In the genomic region with DNA sequence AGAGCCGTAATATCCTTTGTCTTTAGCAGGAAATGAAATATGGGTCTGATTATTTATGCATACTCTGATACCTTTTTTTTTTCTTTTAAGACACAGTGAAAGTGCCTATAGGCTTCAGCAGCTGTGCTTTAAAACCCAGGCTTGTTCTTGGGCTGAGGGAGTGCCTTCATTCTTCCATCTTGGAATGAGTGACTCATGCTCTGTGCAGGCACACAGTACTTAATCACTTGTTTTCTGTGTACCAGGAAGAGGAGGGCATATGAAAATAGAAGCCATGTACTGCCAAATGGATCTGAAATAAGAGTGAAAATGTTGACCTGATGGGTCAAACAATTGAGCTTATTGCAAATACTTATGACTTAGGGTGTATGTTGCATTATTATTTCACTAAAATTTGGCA, we compare ENCODE assay signal across 8 cellular contexts. TPM values are rescaled to one million over a fixed set of nuclear protein-coding genes. Genes with fewer than 3 reads are reported as not detected.
DNase-seq lines count a peak whose midpoint lies in the region; ATAC-seq, FAIRE-seq and TF ChIP-seq lines count a peak whose summit lies in the region.

No MANE protein-coding gene starts in this region.

- peaks cover 35% of the 10 kb centered on the region for H3K4me1 Mint-ChIP-seq in activated CD8-positive, alpha-beta T cell treated with anti-CD3 and anti-CD28 coated beads for 36 hours (ENCODE audit: low read depth)
- H3K4me1 Mint-ChIP-seq in endothelial cell (ENCODE audit: unreplicated experiment) = peaks cover 23% of the 10 kb centered on the region

- peak; percentile 92 for FAIRE-seq in islet of Langerhans (lab: Jason Lieb, UNC)
- no peak for FAIRE-seq in GM19239 (lab: Jason Lieb, UNC)

- H3K4me3 Mint-ChIP-seq in activated CD8-positive, alpha-beta T cell treated with anti-CD3 and anti-CD28 coated beads for 36 hours = no peak overlapping the region
- H3K4me3 Mint-ChIP-seq in endothelial cell (ENCODE audit: unreplicated experiment) = no peak overlapping the region

- peaks cover 3% of the 10 kb centered on the region for H3K36me3 Mint-ChIP-seq in activated CD8-positive, alpha-beta T cell treated with anti-CD3 and anti-CD28 coated beads for 36 hours (ENCODE audit: low read depth)
- H3K36me3 Mint-ChIP-seq in endothelial cell (ENCODE audit: low read depth, unreplicated experiment) = no peaks in the 10 kb centered on the region

- H3K27me3 Mint-ChIP-seq in activated CD8-positive, alpha-beta T cell treated with anti-CD3 and anti-CD28 coated beads for 36 hours = no peaks in the 10 kb centered on the region
- no peaks in the 10 kb centered on the region for H3K27me3 Mint-ChIP-seq in endothelial cell (ENCODE audit: unreplicated experiment)

- ATAC-seq in activated CD8-positive, alpha-beta T cell treated with anti-CD3 and anti-CD28 coated beads for 36 hours = peak; percentile 81

- no peaks in the 10 kb centered on the region for H3K9me3 Mint-ChIP-seq in activated CD8-positive, alpha-beta T cell treated with anti-CD3 and anti-CD28 coated beads for 36 hours
- H3K9me3 Mint-ChIP-seq in endothelial cell (ENCODE audit: unreplicated experiment) = no peaks in the 10 kb centered on the region

- POLR2A ChIA-PET in activated CD8-positive, alpha-beta T cell treated with anti-CD3 and anti-CD28 coated beads for 36 hours (lab: Charles Lee) = interaction anchor here (1.5 to 2.3 kb wide), 2 partner anchors 11 to 134 kb away, joined by 5 to 7 read pairs; a partner anchor contains a TSS

- intact Hi-C loops in activated CD8-positive, alpha-beta T cell treated with anti-CD3 and anti-CD28 coated beads for 36 hours (cut with micrococcal nuclease) = no loop called here

- H3K27ac Mint-ChIP-seq in activated CD8-positive, alpha-beta T cell treated with anti-CD3 and anti-CD28 coated beads for 36 hours = no peak overlapping the region
- H3K27ac Mint-ChIP-seq in endothelial cell (ENCODE audit: unreplicated experiment) = no peak overlapping the region

- TF ChIP-seq CTCF in activated CD8-positive, alpha-beta T cell treated with anti-CD3 and anti-CD28 coated beads for 36 hours (IDR thresholded peaks at IDR 0.05) = no peak
- no peak for TF ChIP-seq CTCF in endothelial cell (IDR thresholded peaks at IDR 0.05; ENCODE audit: unreplicated experiment)

- CTCF ChIA-PET in activated CD8-positive, alpha-beta T cell treated with anti-CD3 and anti-CD28 coated beads for 36 hours (lab: Charles Lee) = interaction anchor here (0.6 to 3.3 kb wide), 7 partner anchors 12 to 191 kb away, joined by 3 to 24 read pairs (median 5); a partner anchor contains a TSS

- peak; percentile 22 for DNase-seq in stimulated activated CD4-positive, alpha-beta T cell treated with anti-CD3 and anti-CD28 coated beads, Interleukin-1b, Interleukin-23, amount 100 ng/mL, for 48 hours
- DNase-seq in stimulated activated CD4-positive, alpha-beta T cell treated with anti-CD3 and anti-CD28 coated beads, Interleukin-4, amount 100 ng/mL, for 1 hour = no peak
- DNase-seq in activated CD8-positive, alpha-beta T cell treated with anti-CD3 and anti-CD28 coated beads for 36 hours = peak; percentile 14
- DNase-seq in GM19240 (ENCODE audit: insufficient read length, low spot score) (no peak), T-helper 2 cell (no peak), GM19239 (ENCODE audit: insufficient read length, low spot score) (no peak), endothelial cell (ENCODE audit: low spot score) (no peak)

RNA-seq across cellular contexts. Expression of a gene that starts 12.0 kb away (rescaled TPM):
- total RNA-seq in activated CD8-positive, alpha-beta T cell treated with anti-CD3 and anti-CD28 coated beads for 36 hours = 10 to 100 TPM; 10.7 TPM
- 45.7 TPM for total RNA-seq in endothelial cell (ENCODE audit: unreplicated experiment)

Comparison
In these comparisons a context has a peak if more than half of its experiments do, and no peak if none do; other contexts are left out.
1. DNase-seq: peak in stimulated activated CD4-positive, alpha-beta T cell treated with anti-CD3 and anti-CD28 coated beads, Interleukin-1b, Interleukin-23, amount 100 ng/mL, for 48 hours (single experiment) and activated CD8-positive, alpha-beta T cell treated with anti-CD3 and anti-CD28 coated beads for 36 hours (single experiment); none in stimulated activated CD4-positive, alpha-beta T cell treated with anti-CD3 and anti-CD28 coated beads, Interleukin-4, amount 100 ng/mL, for 1 hour (single experiment), GM19240 (single experiment), T-helper 2 cell (0 of 5), GM19239 (single experiment) and endothelial cell (single experiment).